Comparison of ENCODE assay signal across 8 cellular contexts in the genomic region with DNA sequence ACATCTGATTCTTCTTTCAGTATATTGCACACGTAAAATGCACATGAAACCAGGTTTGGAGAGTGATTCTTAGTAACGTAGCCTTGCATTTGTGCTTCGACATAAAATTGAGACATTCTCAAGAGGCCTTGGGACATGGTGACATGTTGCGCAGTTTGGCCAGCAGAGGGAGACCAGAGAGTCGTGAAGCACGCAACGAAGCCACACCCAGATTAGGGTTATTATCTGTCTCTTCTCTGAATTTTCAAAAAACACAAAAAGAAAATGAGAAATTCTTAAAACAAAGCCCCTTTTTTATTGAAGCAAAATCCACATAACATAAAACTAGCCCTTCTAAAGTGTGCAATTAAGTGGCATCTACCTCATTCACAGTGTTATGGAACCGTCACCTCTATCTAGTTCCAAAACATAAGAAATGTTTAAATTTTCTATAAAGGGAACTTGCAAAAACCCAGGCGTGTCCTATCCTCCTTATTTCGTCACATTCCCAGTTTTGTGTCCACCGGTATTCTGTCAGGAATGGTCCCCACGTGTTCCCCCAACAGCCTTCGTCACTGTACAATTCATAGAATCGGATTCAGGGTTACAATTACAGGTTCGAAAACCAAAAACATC.
A peak's percentile ranks its signal among the peaks of the same experiment; 100 is the strongest.
DNase-seq lines count a peak whose midpoint lies in the region; ATAC-seq and TF ChIP-seq lines count a peak whose summit lies in the region.

No MANE protein-coding gene starts in this region.

- H3K4me3 ChIP-seq in GM06990 (replicated peaks; ENCODE audit: low read depth, low read length) (no peak overlapping the region), fibroblast of pulmonary artery (replicated peaks; ENCODE audit: low read depth, low read length) (no peak overlapping the region), stomach (peak overlapping the region in 1 of 4 donors; percentile 17)

- peaks cover 4% of the 10 kb centered on the region for H3K9me3 Mint-ChIP-seq in activated T-helper 17 cell treated with anti-CD3 and anti-CD28 coated beads, Interleukin-2, amount 50 U/mL, for 72 hours
- peaks cover 17% of the 10 kb centered on the region for H3K9me3 Mint-ChIP-seq in neural crest cell

- DNase-seq in GM06990 (ENCODE audit: extremely low read depth, insufficient read length) (no peak), RPMI7951 (ENCODE audit: low read depth) (peak; percentile 82), fibroblast of pulmonary artery (ENCODE audit: low read depth) (peak; percentile 95), neural crest cell (ENCODE audit: low read depth, low spot score) (peak; percentile 59), stomach (peak; percentile 78)

- H3K9me3 ChIP-seq in stomach = no peaks in the 10 kb centered on the region

- intact Hi-C loops in stomach (cut with DNase I; ENCODE audit: low total_unique reads) = no loop called here

- peak overlapping the region; percentile 99 for H3K27ac Mint-ChIP-seq in activated T-helper 17 cell treated with anti-CD3 and anti-CD28 coated beads, Interleukin-2, amount 50 U/mL, for 72 hours
- H3K27ac Mint-ChIP-seq in neural crest cell (ENCODE audit: unreplicated experiment) = peak overlapping the region; percentile 99

- TF ChIP-seq CTCF in GM06990 (IDR thresholded peaks at IDR 0.05; ENCODE audit: insufficient read depth, low read length, poor library complexity, severe bottlenecking) (peak; percentile 71), fibroblast of pulmonary artery (IDR thresholded peaks at IDR 0.05; ENCODE audit: low read length, missing control alignments) (peak; percentile 88), neural crest cell (conservative IDR thresholded peaks at IDR 0.05) (peak; percentile 76), stomach (IDR thresholded peaks at IDR 0.05) (peak in 5 of 7 experiments; percentile 56 to 79 (median 66))

- no peaks in the 10 kb centered on the region for H3K27me3 Mint-ChIP-seq in activated T-helper 17 cell treated with anti-CD3 and anti-CD28 coated beads, Interleukin-2, amount 50 U/mL, for 72 hours
- H3K27me3 Mint-ChIP-seq in neural crest cell (ENCODE audit: low read depth) = peaks cover 5% of the 10 kb centered on the region

- peaks cover 30% of the 10 kb centered on the region for H3K4me1 Mint-ChIP-seq in activated T-helper 17 cell treated with anti-CD3 and anti-CD28 coated beads, Interleukin-2, amount 50 U/mL, for 72 hours
- H3K4me1 Mint-ChIP-seq in neural crest cell = peaks cover 67% of the 10 kb centered on the region

- no peaks in the 10 kb centered on the region for H3K36me3 Mint-ChIP-seq in activated T-helper 17 cell treated with anti-CD3 and anti-CD28 coated beads, Interleukin-2, amount 50 U/mL, for 72 hours (ENCODE audit: low read depth)
- peaks cover 28% of the 10 kb centered on the region for H3K36me3 Mint-ChIP-seq in neural crest cell (ENCODE audit: low read depth)

- peak overlapping the region in 4 of 5 donors; percentile 86 to 92 (median 88) for H3K27ac ChIP-seq in stomach

- H3K4me3 Mint-ChIP-seq in activated T-helper 17 cell treated with anti-CD3 and anti-CD28 coated beads, Interleukin-2, amount 50 U/mL, for 72 hours = peak overlapping the region; percentile 85
- peak overlapping the region; percentile 60 for H3K4me3 Mint-ChIP-seq in neural crest cell

- ATAC-seq in HG03469 (IDR thresholded peaks at IDR 0.05; ENCODE audit: unreplicated experiment) (peak; percentile 54), HG03135 (IDR thresholded peaks at IDR 0.05; ENCODE audit: unreplicated experiment) (no peak)
- ATAC-seq in activated T-helper 17 cell treated with anti-CD3 and anti-CD28 coated beads, Interleukin-2, amount 50 U/mL, for 72 hours (replicated peaks) = peak; percentile 75

- H3K36me3 ChIP-seq in GM06990 (ENCODE audit: control insufficient read depth, insufficient read depth, low read length) = no peaks in the 10 kb centered on the region; the same call in 1 of the 2 replicates
- no peaks in the 10 kb centered on the region for H3K36me3 ChIP-seq in stomach

- H3K27me3 ChIP-seq in GM06990 (replicated peaks; ENCODE audit: control insufficient read depth, insufficient read depth, low read length) = no peaks in the 10 kb centered on the region
- H3K27me3 ChIP-seq in stomach = no peaks in the 10 kb centered on the region

- TF ChIP-seq EP300 in stomach (IDR thresholded peaks at IDR 0.05) = no peak

- no peak for TF ChIP-seq POLR2A in stomach (IDR thresholded peaks at IDR 0.05)

- peaks cover 46 to 64% (median 56%) of the 10 kb centered on the region in 4 donors for H3K4me1 ChIP-seq in stomach

- WGBS in stomach, 5 donors = 46 to 56% (median 53%) methylated on average over 15 of the region's 15 CpGs
